8 cellular contexts compared by ENCODE assay signal in genomic region chr7:21945374-21946227, GRCh38. TPM values are rescaled to one million over a fixed set of nuclear protein-coding genes. Genes with fewer than 3 reads are reported as not detected.
DNase-seq lines count a peak whose midpoint lies in the region; ATAC-seq and TF ChIP-seq lines count a peak whose summit lies in the region.

A gene with protein sequence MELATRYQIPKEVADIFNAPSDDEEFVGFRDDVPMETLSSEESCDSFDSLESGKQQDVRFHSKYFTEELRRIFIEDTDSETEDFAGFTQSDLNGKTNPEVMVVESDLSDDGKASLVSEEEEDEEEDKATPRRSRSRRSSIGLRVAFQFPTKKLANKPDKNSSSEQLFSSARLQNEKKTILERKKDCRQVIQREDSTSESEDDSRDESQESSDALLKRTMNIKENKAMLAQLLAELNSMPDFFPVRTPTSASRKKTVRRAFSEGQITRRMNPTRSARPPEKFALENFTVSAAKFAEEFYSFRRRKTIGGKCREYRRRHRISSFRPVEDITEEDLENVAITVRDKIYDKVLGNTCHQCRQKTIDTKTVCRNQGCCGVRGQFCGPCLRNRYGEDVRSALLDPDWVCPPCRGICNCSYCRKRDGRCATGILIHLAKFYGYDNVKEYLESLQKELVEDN (minus strand): TSS chr7:21945899. CDS start chr7:21945804, 95 bp downstream.

- peak within 1 kb of the TSS; percentile 58 for H3K4me3 ChIP-seq in RWPE2 (ENCODE audit: severe bottlenecking)

- peak within 1 kb of the TSS; percentile 85 for H3K27ac ChIP-seq in RWPE2 (ENCODE audit: poor library complexity, severe bottlenecking)

- H3K9me3 ChIP-seq in RWPE2 (ENCODE audit: severe bottlenecking) = no peaks in the 10 kb centered on the region

- H3K27me3 Mint-ChIP-seq in osteocyte (ENCODE audit: unreplicated experiment) = peaks cover 2% of the 10 kb centered on the region
- H3K27me3 Mint-ChIP-seq in type B pancreatic cell = peaks cover 44% of the 10 kb centered on the region

- H3K27ac Mint-ChIP-seq in osteocyte (ENCODE audit: unreplicated experiment) (peak within 1 kb of the TSS; percentile 68), type B pancreatic cell (peak within 1 kb of the TSS; percentile 77)

- H3K4me3 Mint-ChIP-seq in osteocyte (ENCODE audit: unreplicated experiment) = peak within 1 kb of the TSS; percentile 84
- peak within 1 kb of the TSS; percentile 93 for H3K4me3 Mint-ChIP-seq in type B pancreatic cell

- H3K4me1 ChIP-seq in RWPE2 (ENCODE audit: insufficient read depth, poor library complexity, severe bottlenecking) = peaks cover 29% of the 10 kb centered on the region

- DNase-seq in EL = peak; percentile 89
- peak; percentile 89 for DNase-seq in KBM-7
- peak; percentile 89 for DNase-seq in RWPE2 (ENCODE audit: low spot score)
- DNase-seq in activated naive CD4-positive, alpha-beta T cell treated with anti-CD3 and anti-CD28 coated beads, Interleukin-2, amount 50 U/mL, for 16 hours = peak; percentile 76
- peak; percentile 72 for DNase-seq in glomerular visceral epithelial cell (ENCODE audit: extremely low spot score)
- peak; percentile 88 for DNase-seq in osteocyte (ENCODE audit: extremely low spot score, unreplicated experiment)
- DNase-seq in type B pancreatic cell (ENCODE audit: extremely low spot score, unreplicated experiment) = peak; percentile 80

- H3K36me3 Mint-ChIP-seq in osteocyte (ENCODE audit: unreplicated experiment) = no peaks in the 10 kb centered on the region
- H3K36me3 Mint-ChIP-seq in type B pancreatic cell = no peaks in the 10 kb centered on the region

- H3K9me3 Mint-ChIP-seq in osteocyte (ENCODE audit: unreplicated experiment) = no peaks in the 10 kb centered on the region
- H3K9me3 Mint-ChIP-seq in type B pancreatic cell = no peaks in the 10 kb centered on the region

- in situ Hi-C loops in KBM-7 (cut with MboI; ENCODE audit: low pct_unique_long_range_greater_than_20kb, low sequenced_read_pairs) = no loop called here

- H3K4me1 Mint-ChIP-seq in osteocyte (ENCODE audit: unreplicated experiment) (peaks cover 32% of the 10 kb centered on the region), type B pancreatic cell (ENCODE audit: unreplicated experiment) (peaks cover 42% of the 10 kb centered on the region)

- TF ChIP-seq CTCF in RWPE2 (IDR thresholded peaks at IDR 0.05; ENCODE audit: poor library complexity, severe bottlenecking) = no peak
- TF ChIP-seq CTCF in osteocyte (IDR thresholded peaks at IDR 0.05) = no peak
- peak; percentile 24 for TF ChIP-seq CTCF in type B pancreatic cell (conservative IDR thresholded peaks at IDR 0.05)

- ATAC-seq in GM21786 (IDR thresholded peaks at IDR 0.05; ENCODE audit: unreplicated experiment) (peak; percentile 79), RWPE2 (ENCODE audit: low read depth) (peak; percentile 83)

- no peaks in the 10 kb centered on the region for H3K27me3 ChIP-seq in RWPE2 (ENCODE audit: insufficient read depth, poor library complexity, severe bottlenecking)

- peaks cover 10% of the 10 kb centered on the region for H3K36me3 ChIP-seq in RWPE2 (ENCODE audit: low read depth)

RNA-seq across cellular contexts. Expression of the gene that starts here (rescaled TPM):
- total RNA-seq in osteocyte (23.8 and 26.3 TPM in 2 replicates), type B pancreatic cell (ENCODE audit: low replicate concordance) (17.3 and 37.8 TPM in 2 replicates)

Comparison
In these comparisons a context has a peak if more than half of its experiments do, and no peak if none do; other contexts are left out.
1. Peak in every context shown above with its lines: DNase-seq, ATAC-seq, H3K4me3 ChIP-seq and H3K27ac ChIP-seq.